ENCODE assay signal across 16 cellular contexts in genomic region chr2:207286106-207286505, GRCh38.
DNase-seq lines count a peak whose midpoint lies in the region; ATAC-seq lines count a peak whose summit lies in the region.
"Had no signal": no experiment of that assay in that cellular context is flagged by ENCODE, and none has a peak within 500 bp of the region (broad histone marks: within the 10 kb centered on the region; RNA-seq: fewer than 3 reads in every experiment).

No MANE protein-coding gene starts in this region.

- peak overlapping the region; percentile 36 for H3K27ac ChIP-seq in muscle layer of colon (ENCODE audit: low read depth, low read length)
- H3K27ac ChIP-seq: upper lobe of left lung had no signal

- peaks cover 40% of the 10 kb centered on the region for H3K4me1 ChIP-seq in muscle layer of colon (ENCODE audit: insufficient read depth, low read length)

- POLR2A ChIA-PET in activated CD4-positive, alpha-beta memory T cell treated with anti-CD3 and anti-CD28 coated beads for 36 hours (lab: Charles Lee) = interaction anchor here (0.6 to 1.1 kb wide), 2 partner anchors 35 to 45 kb away, joined by 3 read pairs; no protein-coding TSS in a partner anchor
- POLR2A ChIA-PET in activated CD4-positive, alpha-beta memory T cell treated with anti-CD3 and anti-CD28 coated beads, Interleukin-2, amount 10 ng/mL, durations not matched to agents 7 days and 5 days (lab: Charles Lee) = interaction anchor here (0.8 to 0.9 kb wide), 2 partner anchors 48 to 53 kb away, joined by 3 read pairs; no protein-coding TSS in a partner anchor

- H3K4me3 Mint-ChIP-seq in activated CD4-positive, alpha-beta memory T cell treated with anti-CD3 and anti-CD28 coated beads for 36 hours = no peak overlapping the region
- no peak overlapping the region for H3K4me3 Mint-ChIP-seq in activated CD4-positive, alpha-beta memory T cell treated with anti-CD3 and anti-CD28 coated beads, Interleukin-2, amount 10 ng/mL, durations not matched to agents 7 days and 5 days
- H3K4me3 Mint-ChIP-seq: activated CD8-positive, alpha-beta memory T cell treated with anti-CD3 and anti-CD28 coated beads, Interleukin-2, amount 10 ng/mL, durations not matched to agents 7 days and 5 days; activated naive CD8-positive, alpha-beta T cell; T-cell had no signal

- H3K9ac ChIP-seq in muscle layer of colon (ENCODE audit: low read length) = no peak overlapping the region

- H3K36me3 Mint-ChIP-seq in activated CD4-positive, alpha-beta memory T cell treated with anti-CD3 and anti-CD28 coated beads for 36 hours = no peaks in the 10 kb centered on the region
- H3K36me3 Mint-ChIP-seq in activated CD4-positive, alpha-beta memory T cell treated with anti-CD3 and anti-CD28 coated beads, Interleukin-2, amount 10 ng/mL, durations not matched to agents 7 days and 5 days (ENCODE audit: low read depth) = peaks cover 3% of the 10 kb centered on the region
- H3K36me3 Mint-ChIP-seq: activated naive CD8-positive, alpha-beta T cell; T-cell had no signal

- no peaks in the 10 kb centered on the region for H3K27me3 ChIP-seq in muscle layer of colon (ENCODE audit: control insufficient read depth in 1 of 2, insufficient read depth in 2 of 2, low read length in 2 of 2)
- H3K27me3 ChIP-seq: upper lobe of left lung had no signal

- H3K4me1 Mint-ChIP-seq in activated CD4-positive, alpha-beta memory T cell treated with anti-CD3 and anti-CD28 coated beads for 36 hours (ENCODE audit: low read depth) = peaks cover 78% of the 10 kb centered on the region
- H3K4me1 Mint-ChIP-seq in activated CD4-positive, alpha-beta memory T cell treated with anti-CD3 and anti-CD28 coated beads, Interleukin-2, amount 10 ng/mL, durations not matched to agents 7 days and 5 days = peaks cover 56% of the 10 kb centered on the region

- CTCF ChIA-PET in activated CD4-positive, alpha-beta memory T cell treated with anti-CD3 and anti-CD28 coated beads for 36 hours (lab: Charles Lee) = interaction anchor here (0.7 to 1.4 kb wide), 4 partner anchors 11 to 187 kb away, joined by 3 to 6 read pairs (median 4); partner anchors contain the start of gene KLF7
- CTCF ChIA-PET in activated CD4-positive, alpha-beta memory T cell treated with anti-CD3 and anti-CD28 coated beads, Interleukin-2, amount 10 ng/mL, durations not matched to agents 7 days and 5 days (lab: Charles Lee) = no interaction called here

- H3K9me3 Mint-ChIP-seq in activated CD4-positive, alpha-beta memory T cell treated with anti-CD3 and anti-CD28 coated beads for 36 hours = no peaks in the 10 kb centered on the region
- H3K9me3 Mint-ChIP-seq in activated CD4-positive, alpha-beta memory T cell treated with anti-CD3 and anti-CD28 coated beads, Interleukin-2, amount 10 ng/mL, durations not matched to agents 7 days and 5 days = peaks cover 3% of the 10 kb centered on the region
- H3K9me3 Mint-ChIP-seq: T-cell had no signal

- no peak overlapping the region for H3K4me3 ChIP-seq in muscle layer of colon (ENCODE audit: low read depth in 1 of 2, low read length in 2 of 2)
- H3K4me3 ChIP-seq: upper lobe of left lung had no signal

- H3K36me3 ChIP-seq in muscle layer of colon (ENCODE audit: insufficient read depth, low read length) = no peaks in the 10 kb centered on the region
- H3K36me3 ChIP-seq: upper lobe of left lung had no signal

- H3K9me3 ChIP-seq in muscle layer of colon (ENCODE audit: low read length) = no peaks in the 10 kb centered on the region
- H3K9me3 ChIP-seq: upper lobe of left lung had no signal

- H3K27me3 Mint-ChIP-seq in activated CD4-positive, alpha-beta memory T cell treated with anti-CD3 and anti-CD28 coated beads for 36 hours = peaks cover 4% of the 10 kb centered on the region
- no peaks in the 10 kb centered on the region for H3K27me3 Mint-ChIP-seq in activated CD4-positive, alpha-beta memory T cell treated with anti-CD3 and anti-CD28 coated beads, Interleukin-2, amount 10 ng/mL, durations not matched to agents 7 days and 5 days
- H3K27me3 Mint-ChIP-seq: activated CD8-positive, alpha-beta memory T cell treated with anti-CD3 and anti-CD28 coated beads, Interleukin-2, amount 10 ng/mL, durations not matched to agents 7 days and 5 days; activated naive CD8-positive, alpha-beta T cell; T-cell had no signal

- peak; percentile 23 for DNase-seq in activated CD4-positive, alpha-beta memory T cell treated with anti-CD3 and anti-CD28 coated beads for 36 hours
- no peak for DNase-seq in activated CD4-positive, alpha-beta memory T cell treated with anti-CD3 and anti-CD28 coated beads, Interleukin-2, amount 10 ng/mL, durations not matched to agents 7 days and 5 days
- DNase-seq in NAMALWA (ENCODE audit: low spot score) = no peak
- no peak for DNase-seq in GM03348 (ENCODE audit: low spot score)
- DNase-seq: activated CD8-positive, alpha-beta memory T cell treated with anti-CD3 and anti-CD28 coated beads, Interleukin-2, amount 10 ng/mL, durations not matched to agents 7 days and 5 days; left cardiac atrium; midbrain; NCI-H226; SHP77; upper lobe of left lung had no signal

- intact Hi-C loops in activated CD4-positive, alpha-beta memory T cell treated with anti-CD3 and anti-CD28 coated beads for 36 hours (cut with micrococcal nuclease) = loop anchor here (1.0 kb wide), 2 partner anchors 46 to 47 kb away; no protein-coding TSS in a partner anchor

- no peak overlapping the region for H3K27ac Mint-ChIP-seq in activated CD4-positive, alpha-beta memory T cell treated with anti-CD3 and anti-CD28 coated beads for 36 hours
- H3K27ac Mint-ChIP-seq in activated CD4-positive, alpha-beta memory T cell treated with anti-CD3 and anti-CD28 coated beads, Interleukin-2, amount 10 ng/mL, durations not matched to agents 7 days and 5 days = no peak overlapping the region
- H3K27ac Mint-ChIP-seq: activated CD8-positive, alpha-beta memory T cell treated with anti-CD3 and anti-CD28 coated beads, Interleukin-2, amount 10 ng/mL, durations not matched to agents 7 days and 5 days; activated naive CD8-positive, alpha-beta T cell; T-cell had no signal

- ATAC-seq in GM19463 (IDR thresholded peaks at IDR 0.05; ENCODE audit: unreplicated experiment) (peak; percentile 42), HG03378 (IDR thresholded peaks at IDR 0.05; ENCODE audit: unreplicated experiment) (peak; percentile 39), GM19395 (IDR thresholded peaks at IDR 0.05; ENCODE audit: unreplicated experiment) (no peak)
- ATAC-seq: activated CD8-positive, alpha-beta memory T cell treated with anti-CD3 and anti-CD28 coated beads, Interleukin-2, amount 10 ng/mL, durations not matched to agents 7 days and 5 days; T-cell had no signal
